2 cellular contexts compared by ENCODE assay signal in the genomic region with DNA sequence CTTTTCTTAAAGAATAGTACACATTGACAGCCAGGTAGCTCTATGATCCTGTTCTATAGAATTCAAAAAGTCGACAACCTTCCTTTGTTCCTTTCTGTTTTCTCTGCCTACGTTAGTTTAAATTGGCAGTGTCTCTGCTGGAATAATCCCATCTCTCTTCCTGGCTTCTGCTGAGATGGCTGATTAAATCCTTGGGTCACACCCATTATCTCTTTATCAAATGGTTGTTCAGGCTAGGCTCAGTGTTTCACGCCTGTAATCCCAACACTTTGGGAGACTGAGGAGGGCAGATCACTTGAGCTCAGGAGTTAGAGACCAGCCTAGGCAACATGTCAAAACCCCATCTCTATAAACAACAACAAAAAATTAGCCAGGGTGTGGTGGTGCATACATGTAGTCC.
TF ChIP-seq lines count a peak whose summit lies in the region.

No MANE protein-coding gene starts in this region.

TF ChIP-seq in A549, 52 proteins besides CTCF, POLR2A, EP300 and RAD21 (continued from another document):
- TF ChIP-seq, protein P1, sequence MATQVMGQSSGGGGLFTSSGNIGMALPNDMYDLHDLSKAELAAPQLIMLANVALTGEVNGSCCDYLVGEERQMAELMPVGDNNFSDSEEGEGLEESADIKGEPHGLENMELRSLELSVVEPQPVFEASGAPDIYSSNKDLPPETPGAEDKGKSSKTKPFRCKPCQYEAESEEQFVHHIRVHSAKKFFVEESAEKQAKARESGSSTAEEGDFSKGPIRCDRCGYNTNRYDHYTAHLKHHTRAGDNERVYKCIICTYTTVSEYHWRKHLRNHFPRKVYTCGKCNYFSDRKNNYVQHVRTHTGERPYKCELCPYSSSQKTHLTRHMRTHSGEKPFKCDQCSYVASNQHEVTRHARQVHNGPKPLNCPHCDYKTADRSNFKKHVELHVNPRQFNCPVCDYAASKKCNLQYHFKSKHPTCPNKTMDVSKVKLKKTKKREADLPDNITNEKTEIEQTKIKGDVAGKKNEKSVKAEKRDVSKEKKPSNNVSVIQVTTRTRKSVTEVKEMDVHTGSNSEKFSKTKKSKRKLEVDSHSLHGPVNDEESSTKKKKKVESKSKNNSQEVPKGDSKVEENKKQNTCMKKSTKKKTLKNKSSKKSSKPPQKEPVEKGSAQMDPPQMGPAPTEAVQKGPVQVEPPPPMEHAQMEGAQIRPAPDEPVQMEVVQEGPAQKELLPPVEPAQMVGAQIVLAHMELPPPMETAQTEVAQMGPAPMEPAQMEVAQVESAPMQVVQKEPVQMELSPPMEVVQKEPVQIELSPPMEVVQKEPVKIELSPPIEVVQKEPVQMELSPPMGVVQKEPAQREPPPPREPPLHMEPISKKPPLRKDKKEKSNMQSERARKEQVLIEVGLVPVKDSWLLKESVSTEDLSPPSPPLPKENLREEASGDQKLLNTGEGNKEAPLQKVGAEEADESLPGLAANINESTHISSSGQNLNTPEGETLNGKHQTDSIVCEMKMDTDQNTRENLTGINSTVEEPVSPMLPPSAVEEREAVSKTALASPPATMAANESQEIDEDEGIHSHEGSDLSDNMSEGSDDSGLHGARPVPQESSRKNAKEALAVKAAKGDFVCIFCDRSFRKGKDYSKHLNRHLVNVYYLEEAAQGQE (IDR thresholded peaks at IDR 0.05) = no peak
- TF ChIP-seq NR3C1 (IDR thresholded peaks at IDR 0.05) (no peak), FOSB (CRISPR knock-in tag; IDR thresholded peaks at IDR 0.05) (no peak), TFCP2L1 (CRISPR knock-in tag; IDR thresholded peaks at IDR 0.05) (no peak), EHF (CRISPR knock-in tag; IDR thresholded peaks at IDR 0.05) (no peak)
- TF ChIP-seq, protein P2, sequence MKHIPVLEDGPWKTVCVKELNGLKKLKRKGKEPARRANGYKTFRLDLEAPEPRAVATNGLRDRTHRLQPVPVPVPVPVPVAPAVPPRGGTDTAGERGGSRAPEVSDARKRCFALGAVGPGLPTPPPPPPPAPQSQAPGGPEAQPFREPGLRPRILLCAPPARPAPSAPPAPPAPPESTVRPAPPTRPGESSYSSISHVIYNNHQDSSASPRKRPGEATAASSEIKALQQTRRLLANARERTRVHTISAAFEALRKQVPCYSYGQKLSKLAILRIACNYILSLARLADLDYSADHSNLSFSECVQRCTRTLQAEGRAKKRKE (CRISPR knock-in tag; IDR thresholded peaks at IDR 0.05; ENCODE audit: low read depth) = no peak

TF ChIP-seq in K562, 482 proteins besides CTCF, POLR2A, EP300 and RAD21 (continued from another document):
- TF ChIP-seq, protein P3, sequence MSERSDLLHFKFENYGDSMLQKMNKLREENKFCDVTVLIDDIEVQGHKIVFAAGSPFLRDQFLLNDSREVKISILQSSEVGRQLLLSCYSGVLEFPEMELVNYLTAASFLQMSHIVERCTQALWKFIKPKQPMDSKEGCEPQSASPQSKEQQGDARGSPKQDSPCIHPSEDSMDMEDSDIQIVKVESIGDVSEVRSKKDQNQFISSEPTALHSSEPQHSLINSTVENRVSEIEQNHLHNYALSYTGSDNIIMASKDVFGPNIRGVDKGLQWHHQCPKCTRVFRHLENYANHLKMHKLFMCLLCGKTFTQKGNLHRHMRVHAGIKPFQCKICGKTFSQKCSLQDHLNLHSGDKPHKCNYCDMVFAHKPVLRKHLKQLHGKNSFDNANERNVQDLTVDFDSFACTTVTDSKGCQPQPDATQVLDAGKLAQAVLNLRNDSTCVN (CRISPR knock-in tag; IDR thresholded peaks at IDR 0.05) = no peak
- 0 out of 2 replicates have a peak, but pooled peaks have one; percentile 21 for TF ChIP-seq RBFOX2 (IDR thresholded peaks at IDR 0.05; ENCODE audit: low read depth, low read length)
- TF ChIP-seq SUPT5H (IDR thresholded peaks at IDR 0.05) = 0 out of 2 replicates have a peak, but pooled peaks have one; percentile 52
- TF ChIP-seq, protein P4, sequence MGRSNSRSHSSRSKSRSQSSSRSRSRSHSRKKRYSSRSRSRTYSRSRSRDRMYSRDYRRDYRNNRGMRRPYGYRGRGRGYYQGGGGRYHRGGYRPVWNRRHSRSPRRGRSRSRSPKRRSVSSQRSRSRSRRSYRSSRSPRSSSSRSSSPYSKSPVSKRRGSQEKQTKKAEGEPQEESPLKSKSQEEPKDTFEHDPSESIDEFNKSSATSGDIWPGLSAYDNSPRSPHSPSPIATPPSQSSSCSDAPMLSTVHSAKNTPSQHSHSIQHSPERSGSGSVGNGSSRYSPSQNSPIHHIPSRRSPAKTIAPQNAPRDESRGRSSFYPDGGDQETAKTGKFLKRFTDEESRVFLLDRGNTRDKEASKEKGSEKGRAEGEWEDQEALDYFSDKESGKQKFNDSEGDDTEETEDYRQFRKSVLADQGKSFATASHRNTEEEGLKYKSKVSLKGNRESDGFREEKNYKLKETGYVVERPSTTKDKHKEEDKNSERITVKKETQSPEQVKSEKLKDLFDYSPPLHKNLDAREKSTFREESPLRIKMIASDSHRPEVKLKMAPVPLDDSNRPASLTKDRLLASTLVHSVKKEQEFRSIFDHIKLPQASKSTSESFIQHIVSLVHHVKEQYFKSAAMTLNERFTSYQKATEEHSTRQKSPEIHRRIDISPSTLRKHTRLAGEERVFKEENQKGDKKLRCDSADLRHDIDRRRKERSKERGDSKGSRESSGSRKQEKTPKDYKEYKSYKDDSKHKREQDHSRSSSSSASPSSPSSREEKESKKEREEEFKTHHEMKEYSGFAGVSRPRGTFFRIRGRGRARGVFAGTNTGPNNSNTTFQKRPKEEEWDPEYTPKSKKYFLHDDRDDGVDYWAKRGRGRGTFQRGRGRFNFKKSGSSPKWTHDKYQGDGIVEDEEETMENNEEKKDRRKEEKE (IDR thresholded peaks at IDR 0.05; ENCODE audit: borderline replicate concordance in 1 of 2, control insufficient read depth in 1 of 2, low read depth in 2 of 2, low read length in 1 of 2) = 0 out of 4 replicates have a peak, but pooled peaks of 1 of the 2 experiments have one; percentile 3
- TF ChIP-seq FIP1L1 (IDR thresholded peaks at IDR 0.05; ENCODE audit: low read depth, low read length, poor library complexity, severe bottlenecking) = peak; percentile 42
- TF ChIP-seq CHD2 (IDR thresholded peaks at IDR 0.05; ENCODE audit: low read depth, low read length) = peak; percentile 17; the same call in 1 of the 2 replicates
- no peak for TF ChIP-seq HNRNPK (IDR thresholded peaks at IDR 0.05; ENCODE audit: low read depth, low read length, poor library complexity, severe bottlenecking)
TF ChIP-seq in K562: peak in this region for 7.
